ENCODE assay signal across 10 cellular contexts in genomic region chr7:98826811-98827231, GRCh38. TPM values are rescaled to one million over a fixed set of nuclear protein-coding genes. Genes with fewer than 3 reads are reported as not detected.
DNase-seq lines count a peak whose midpoint lies in the region; ATAC-seq and TF ChIP-seq lines count a peak whose summit lies in the region.
"Had no signal": no experiment of that assay in that cellular context is flagged by ENCODE, and none has a peak within 500 bp of the region (broad histone marks: within the 10 kb centered on the region; RNA-seq: fewer than 3 reads in every experiment).

No MANE protein-coding gene starts in this region.

- H3K4me3 ChIP-seq in dorsolateral prefrontal cortex = peak overlapping the region in 3 of 59 donors; percentile 9 to 23 (median 12)
- H3K4me3 ChIP-seq in neural progenitor cell = no peak overlapping the region
- H3K4me3 ChIP-seq: hepatocyte had no signal

- DNase-seq in COR-L47 (lab: John Stamatoyannopoulos, UW) (peak; percentile 78), NCI-H2196 (lab: John Stamatoyannopoulos, UW; ENCODE audit: unreplicated experiment) (peak; percentile 60), dorsolateral prefrontal cortex (peak; percentile 49 to 97 (median 78)), neural progenitor cell (ENCODE audit: low spot score) (no peak), NCI-H526 treated with DMSO at 0.1 percent for 48 hours (lab: John Stamatoyannopoulos, UW) (no peak), GM19240 (ENCODE audit: insufficient read length, low spot score) (no peak)
- DNase-seq in activated naive CD4-positive, alpha-beta T cell treated with Interleukin-2 at 50 U/mL for 16 hours = no peak
- DNase-seq: NCI-H1436 had no signal

- peak overlapping the region; percentile 76 for H2AFZ ChIP-seq in neural progenitor cell (replicated peaks)
- H2AFZ ChIP-seq: hepatocyte had no signal

- H3K27me3 ChIP-seq in dorsolateral prefrontal cortex (no peaks in the 10 kb centered on the region), neural progenitor cell (no peaks in the 10 kb centered on the region)
- H3K27me3 ChIP-seq: hepatocyte had no signal

- intact Hi-C loops in dorsolateral prefrontal cortex (cut with DNase I) = loop anchor here in 1 of 2 donors (10.0 kb wide), 3 partner anchors 172 to 262 kb away; partner anchors contain the start of gene NPTX2

- peaks cover 18% of the 10 kb centered on the region for H3K27me3 Mint-ChIP-seq in neural progenitor cell (ENCODE audit: insufficient read depth, low read depth)

- no peaks in the 10 kb centered on the region for H3K9me3 Mint-ChIP-seq in neural progenitor cell

- H3K27ac ChIP-seq in dorsolateral prefrontal cortex (peak overlapping the region in 1 of 59 donors; percentile 21), neural progenitor cell (no peak overlapping the region)
- H3K27ac ChIP-seq: hepatocyte had no signal

- no peaks in the 10 kb centered on the region for H4K20me1 ChIP-seq in neural progenitor cell (ENCODE audit: low read depth)

- no peaks in the 10 kb centered on the region for H3K9me3 ChIP-seq in neural progenitor cell (ENCODE audit: low read depth)

- no peak overlapping the region for H3K4me3 Mint-ChIP-seq in neural progenitor cell

- no peaks in the 10 kb centered on the region for H3K79me2 ChIP-seq in neural progenitor cell (ENCODE audit: low read depth)
- H3K79me2 ChIP-seq: hepatocyte had no signal

- no peaks in the 10 kb centered on the region for H3K36me3 ChIP-seq in neural progenitor cell

- H3K27ac Mint-ChIP-seq in neural progenitor cell = peak overlapping the region; percentile 60

- no peaks in the 10 kb centered on the region for H3K36me3 Mint-ChIP-seq in neural progenitor cell

- H3K4me1 ChIP-seq in neural progenitor cell = no peaks in the 10 kb centered on the region

- no peak for ATAC-seq in GM21515 (IDR thresholded peaks at IDR 0.05; ENCODE audit: unreplicated experiment)

- peaks cover 10% of the 10 kb centered on the region for H3K4me1 Mint-ChIP-seq in neural progenitor cell

- H3F3A ChIP-seq in neural progenitor cell (ENCODE audit: low read depth) = no peaks in the 10 kb centered on the region

- H3K9ac ChIP-seq in neural progenitor cell = no peak overlapping the region

- H3K4me2 ChIP-seq in neural progenitor cell = no peak overlapping the region
- H3K4me2 ChIP-seq: hepatocyte had no signal

- peak in 10 of 56 donors; percentile 8 to 21 (median 11) for TF ChIP-seq CTCF in dorsolateral prefrontal cortex (IDR thresholded peaks at IDR 0.05 in 54 of 56, conservative IDR thresholded peaks at IDR 0.05 in 2 of 56; ENCODE audit: low read depth in 1 of 56, partially characterized antibody in 56 of 56)
- no peak for TF ChIP-seq CTCF in neural progenitor cell (IDR thresholded peaks at IDR 0.05)

RNA-seq across cellular contexts. Expression of gene TMEM130, which starts 43.0 kb away (rescaled TPM):
- total RNA-seq in dorsolateral prefrontal cortex (100 to 1,000 TPM in 119 of 120 experiments, 10 to 100 TPM in 1; 93.2 to 366 (median 269) TPM), neural progenitor cell (ENCODE audit: low replicate concordance) (1.0 and 2.3 TPM in 2 replicates)

RNA-seq across cellular contexts. Expression of gene TRRAP, which starts 51.5 kb away (rescaled TPM):
- total RNA-seq in dorsolateral prefrontal cortex (10 to 100 TPM; 35.4 to 72.2 (median 48.9) TPM), neural progenitor cell (ENCODE audit: low replicate concordance) (19.9 and 26.5 TPM in 2 replicates)

Comparison
In these comparisons a context has a peak if more than half of its experiments do, and no peak if none do; other contexts are left out.
1. DNase-seq: peak in COR-L47 (single experiment), NCI-H2196 (single experiment) and dorsolateral prefrontal cortex (10 of 10); none in neural progenitor cell (single experiment), NCI-H526 treated with DMSO at 0.1 percent for 48 hours (single experiment), activated naive CD4-positive, alpha-beta T cell treated with Interleukin-2 at 50 U/mL for 16 hours (single experiment) and GM19240 (single experiment).
2. RNA of gene TMEM130, which starts 43.0 kb away (total RNA-seq): 93.2 to 366 TPM in dorsolateral prefrontal cortex; 1.0 to 2.3 TPM in neural progenitor cell; every median in the first group is over 10 times any median in the second.